ENCODE assay signal across 14 cellular contexts in genomic region chr12:122967151-122967550, GRCh38. TPM values are rescaled to one million over a fixed set of nuclear protein-coding genes. Genes with fewer than 3 reads are reported as not detected.
DNase-seq lines count a peak whose midpoint lies in the region; ATAC-seq and TF ChIP-seq lines count a peak whose summit lies in the region.
"Had no signal": no experiment of that assay in that cellular context is flagged by ENCODE, and none has a peak within 500 bp of the region (broad histone marks: within the 10 kb centered on the region; RNA-seq: fewer than 3 reads in every experiment).

No MANE protein-coding gene starts in this region.

- no peaks in the 10 kb centered on the region for H3K36me3 Mint-ChIP-seq in CD4-positive, alpha-beta T cell (ENCODE audit: low read depth)
- H3K36me3 Mint-ChIP-seq in T-cell = no peaks in the 10 kb centered on the region
- no peaks in the 10 kb centered on the region for H3K36me3 Mint-ChIP-seq in mesothelial cell of epicardium
- H3K36me3 Mint-ChIP-seq: stimulated activated memory B cell treated with anti-CD40 and anti-IgM and Interleukin-4, amounts not matched to agents 10 μg/mL and 1 μg/mL and 100 μg/mL, for 72 hours had no signal

- no peaks in the 10 kb centered on the region for H3K36me3 ChIP-seq in aorta (ENCODE audit: control insufficient read depth in 1 of 2, insufficient read depth in 2 of 2, low read length in 1 of 2)
- H3K36me3 ChIP-seq: prostate gland had no signal

- H3K4me3 Mint-ChIP-seq in CD4-positive, alpha-beta T cell = no peak overlapping the region
- H3K4me3 Mint-ChIP-seq in T-cell (peak overlapping the region in 2 of 3 donors; percentile 51 to 71), mesothelial cell of epicardium (peak overlapping the region; percentile 39)

- H3K4me1 ChIP-seq in aorta (ENCODE audit: control insufficient read depth in 1 of 2, insufficient read depth in 2 of 2, low read length in 2 of 2) = no peaks in the 10 kb centered on the region
- H3K4me1 ChIP-seq: prostate gland had no signal

- POLR2A ChIA-PET in CD4-positive, alpha-beta T cell (lab: Charles Lee) = interaction anchor here (0.6 to 3.0 kb wide), 7 partner anchors 8 to 1176 kb away, joined by 3 to 47 read pairs (median 5); partner anchors contain the start of genes ARL6IP4, ATP6V0A2, B3GNT4 and HIP1R
- POLR2A ChIA-PET in T-cell (lab: Charles Lee) = no interaction called here

- no peaks in the 10 kb centered on the region for H3K27me3 Mint-ChIP-seq in CD4-positive, alpha-beta T cell
- no peaks in the 10 kb centered on the region for H3K27me3 Mint-ChIP-seq in T-cell
- no peaks in the 10 kb centered on the region for H3K27me3 Mint-ChIP-seq in mesothelial cell of epicardium (ENCODE audit: low read depth)
- H3K27me3 Mint-ChIP-seq: stimulated activated memory B cell treated with anti-CD40 and anti-IgM and Interleukin-4, amounts not matched to agents 10 μg/mL and 1 μg/mL and 100 μg/mL, for 72 hours had no signal

- H3K27ac Mint-ChIP-seq in CD4-positive, alpha-beta T cell = peak overlapping the region; percentile 14
- H3K27ac Mint-ChIP-seq in T-cell (peak overlapping the region; percentile 78 to 86), mesothelial cell of epicardium (no peak overlapping the region)
- H3K27ac Mint-ChIP-seq: H9 had no signal

- TF ChIP-seq CTCF in CD4-positive, alpha-beta T cell (IDR thresholded peaks at IDR 0.05) = no peak
- no peak for TF ChIP-seq CTCF in mesothelial cell of epicardium (IDR thresholded peaks at IDR 0.05; ENCODE audit: unreplicated experiment)

- CTCF ChIA-PET in CD4-positive, alpha-beta T cell (lab: Charles Lee) = interaction anchor here (1.0 kb wide), 1 partner anchor 8 kb away, joined by 3 read pairs; the partner anchor contains the start of gene OGFOD2
- CTCF ChIA-PET in T-cell (lab: Charles Lee) = interaction anchor here in 1 of 2 donors (0.7 kb wide), 1 partner anchor 67 kb away, joined by 4 read pairs; no protein-coding TSS in a partner anchor

- H3K9me3 ChIP-seq in CD4-positive, alpha-beta T cell (ENCODE audit: control insufficient read depth, low read length) = no peaks in the 10 kb centered on the region
- no peaks in the 10 kb centered on the region for H3K9me3 ChIP-seq in aorta (ENCODE audit: control insufficient read depth, low read length)
- H3K9me3 ChIP-seq: prostate gland had no signal

- no peak for DNase-seq in CD4-positive, alpha-beta T cell
- DNase-seq in T-cell = no peak
- DNase-seq in mesothelial cell of epicardium (ENCODE audit: low spot score in 2 of 2, unreplicated experiment in 2 of 2) = no peak
- DNase-seq in NAMALWA (ENCODE audit: low spot score) = no peak
- no peak for DNase-seq in aorta
- DNase-seq: activated gamma-delta T cell; EL; NCI-H1092 treated with DMSO at 0.1 percent for 48 hours; NCI-H2227 treated with DMSO at 0.1 percent for 48 hours; stimulated activated CD4-positive, alpha-beta T cell treated with anti-CD3 and anti-CD28 coated beads, Interleukin-1b, Interleukin-23, amount 100 ng/mL, for 48 hours had no signal

- ATAC-seq in CD4-positive, alpha-beta T cell (ENCODE audit: poor library complexity) = no peak
- ATAC-seq in T-cell (replicated peaks in 1 of 4) = no peak
- ATAC-seq in HG03432 (IDR thresholded peaks at IDR 0.05; ENCODE audit: unreplicated experiment) = no peak
- no peak for ATAC-seq in aorta (ENCODE audit: low FRiP score)

- 76 to 81% methylated on average over 6 to 7 of the region's 7 CpGs for WGBS in aorta, 2 donors

- no peaks in the 10 kb centered on the region for H3K27me3 ChIP-seq in CD4-positive, alpha-beta T cell (ENCODE audit: control insufficient read depth, insufficient read depth, low read length)
- no peaks in the 10 kb centered on the region for H3K27me3 ChIP-seq in aorta (ENCODE audit: control insufficient read depth in 1 of 2, insufficient read depth in 2 of 2, low read length in 1 of 2)

- H3K9me3 Mint-ChIP-seq in CD4-positive, alpha-beta T cell = no peaks in the 10 kb centered on the region
- H3K9me3 Mint-ChIP-seq in T-cell = no peaks in the 10 kb centered on the region
- no peaks in the 10 kb centered on the region for H3K9me3 Mint-ChIP-seq in mesothelial cell of epicardium
- H3K9me3 Mint-ChIP-seq: H9; stimulated activated memory B cell treated with anti-CD40 and anti-IgM and Interleukin-4, amounts not matched to agents 10 μg/mL and 1 μg/mL and 100 μg/mL, for 72 hours had no signal

- no peak overlapping the region for H3K4me3 ChIP-seq in aorta (ENCODE audit: low read length in 2 of 2)

- H3K27ac ChIP-seq in CD4-positive, alpha-beta T cell (ENCODE audit: low read depth, low read length) = no peak overlapping the region
- H3K27ac ChIP-seq in aorta (ENCODE audit: low read depth in 1 of 2, low read length in 2 of 2) = no peak overlapping the region

- intact Hi-C loops in CD4-positive, alpha-beta T cell (cut with DNase I, micrococcal nuclease) = loop anchor here in 1 of 2 experiments (5.0 kb wide), 1 partner anchor 395 kb away; the partner anchor contains the start of gene SBNO1
- intact Hi-C loops in aorta (cut with DNase I) = no loop called here

- peaks cover 5% of the 10 kb centered on the region for H3K4me1 Mint-ChIP-seq in CD4-positive, alpha-beta T cell (ENCODE audit: low read depth)
- H3K4me1 Mint-ChIP-seq in T-cell = peaks cover 4 to 12% (median 10%) of the 10 kb centered on the region in 3 donors
- H3K4me1 Mint-ChIP-seq in mesothelial cell of epicardium = peaks cover 14% of the 10 kb centered on the region

RNA-seq across cellular contexts. Expression of gene ABCB9, which starts 0.9 kb away (rescaled TPM):
- total RNA-seq in CD4-positive, alpha-beta T cell = 1 to 10 TPM; 5.4 to 6.2 TPM
- total RNA-seq in T-cell = 1 to 10 TPM; 5.6 to 7.2 (median 6.1) TPM
- 14.9 to 16.7 TPM (median 16.1 TPM) in 3 replicates for total RNA-seq in mesothelial cell of epicardium
- total RNA-seq in aorta = 10 to 100 TPM in 1 of 2 donors, 1 to 10 TPM in 1; 5.9 to 13.0 TPM
- 1 to 10 TPM; 1.1 to 6.6 TPM for polyA plus RNA-seq in aorta

RNA-seq across cellular contexts. Expression of gene OGFOD2, which starts 7.9 kb away (rescaled TPM):
- total RNA-seq in CD4-positive, alpha-beta T cell = 10 to 100 TPM; 12.0 to 14.9 TPM
- total RNA-seq in T-cell = 10 to 100 TPM; 17.4 to 45.3 (median 43.7) TPM
- total RNA-seq in mesothelial cell of epicardium = 13.8 to 15.0 TPM (median 14.9 TPM) in 3 replicates
- total RNA-seq in aorta = 10 to 100 TPM in 1 of 2 donors, 1 to 10 TPM in 1; 8.9 to 13.6 TPM
- polyA plus RNA-seq in aorta = 10 to 100 TPM; 14.3 to 16.6 TPM

RNA-seq across cellular contexts. Expression of gene ARL6IP4, which starts 13.3 kb away (rescaled TPM):
- total RNA-seq in CD4-positive, alpha-beta T cell = 100 to 1,000 TPM; 140 to 142 TPM
- 100 to 1,000 TPM; 134 to 231 (median 204) TPM for total RNA-seq in T-cell
- 120 to 133 TPM (median 122 TPM) in 3 replicates for total RNA-seq in mesothelial cell of epicardium
- 100 to 1,000 TPM; 128 to 156 TPM for total RNA-seq in aorta
- 100 to 1,000 TPM; 430 to 511 TPM for polyA plus RNA-seq in aorta
